ENCODE assay signal across 9 cellular contexts in the genomic region with DNA sequence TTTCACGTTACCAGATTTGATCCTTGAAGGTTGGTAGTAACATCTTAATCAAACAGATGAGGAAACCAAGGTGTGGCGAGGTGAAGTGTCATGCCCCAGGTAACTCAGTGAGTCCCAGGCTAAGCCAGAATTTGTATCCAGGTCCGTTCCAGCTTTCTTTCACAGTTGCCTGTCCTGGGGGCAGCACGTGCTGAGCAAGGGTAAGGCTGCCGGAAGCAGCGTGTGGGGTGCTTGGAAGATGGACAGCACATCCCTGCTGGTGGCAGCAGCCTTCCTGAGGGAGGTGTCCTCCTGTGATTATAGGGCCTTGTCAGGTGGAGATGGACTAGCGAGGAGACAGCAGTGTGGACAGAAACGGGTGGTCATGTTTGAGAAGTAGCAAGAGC. TPM values are rescaled to one million over a fixed set of nuclear protein-coding genes. Genes with fewer than 3 reads are reported as not detected.
DNase-seq lines count a peak whose midpoint lies in the region; ATAC-seq and TF ChIP-seq lines count a peak whose summit lies in the region.
"Had no signal": no experiment of that assay in that cellular context is flagged by ENCODE, and none has a peak within 500 bp of the region (broad histone marks: within the 10 kb centered on the region; RNA-seq: fewer than 3 reads in every experiment).

No MANE protein-coding gene starts in this region.

- H3K79me2 ChIP-seq in OCI-LY1 (ENCODE audit: insufficient read depth, low read length) (no peaks in the 10 kb centered on the region), osteoblast (ENCODE audit: insufficient read depth, low read length) (peaks cover 64% of the 10 kb centered on the region)

- H3K9ac ChIP-seq in OCI-LY1 (ENCODE audit: low read length) (peak overlapping the region; percentile 95; the same call in 1 of the 2 replicates), endodermal cell (ENCODE audit: extremely low read depth, low read length, poor library complexity, severe bottlenecking) (no peak overlapping the region)

- H3K36me3 Mint-ChIP-seq in CD14-positive monocyte = peaks cover 16 to 55% of the 10 kb centered on the region in 2 donors
- H3K36me3 Mint-ChIP-seq in endodermal cell (ENCODE audit: low read depth) = peaks cover 9% of the 10 kb centered on the region

- H4K20me1 ChIP-seq in OCI-LY1 (ENCODE audit: insufficient read depth, low read length) (no peaks in the 10 kb centered on the region), osteoblast (ENCODE audit: insufficient read depth, low read length) (peaks cover 14% of the 10 kb centered on the region)

- TF ChIP-seq CTCF in CD14-positive monocyte (IDR thresholded peaks at IDR 0.05) = no peak
- TF ChIP-seq CTCF in OCI-LY1 (IDR thresholded peaks at IDR 0.05; ENCODE audit: low read length) = no peak
- TF ChIP-seq CTCF in endodermal cell (conservative IDR thresholded peaks at IDR 0.05) = no peak
- TF ChIP-seq CTCF in osteoblast (IDR thresholded peaks at IDR 0.05; ENCODE audit: extremely low read depth, low read depth, low read length) = no peak

- no peak for TF ChIP-seq POLR2A in GM18505 (IDR thresholded peaks at IDR 0.05; ENCODE audit: borderline replicate concordance, extremely low read depth, insufficient read depth, insufficient read length)

- H3K36me3 ChIP-seq in OCI-LY1 (ENCODE audit: insufficient read depth, low read length) = peaks cover 9% of the 10 kb centered on the region; the same call in 1 of the 2 replicates
- H3K36me3 ChIP-seq in endodermal cell (ENCODE audit: control insufficient read depth, insufficient read depth, low read length) = peaks cover 5% of the 10 kb centered on the region
- peaks cover 5% of the 10 kb centered on the region for H3K36me3 ChIP-seq in osteoblast (ENCODE audit: insufficient read depth, low read length)
- H3K36me3 ChIP-seq: WERI-Rb-1 had no signal

- no peaks in the 10 kb centered on the region for H3K9me2 ChIP-seq in OCI-LY1 (ENCODE audit: low read depth, low read length)

- no peak overlapping the region for H2AFZ ChIP-seq in OCI-LY1 (ENCODE audit: low read length)
- no peak overlapping the region for H2AFZ ChIP-seq in osteoblast (ENCODE audit: low read length)

- H3K4me3 Mint-ChIP-seq in CD14-positive monocyte = peak overlapping the region; percentile 89 to 96
- peak overlapping the region; percentile 76 for H3K4me3 Mint-ChIP-seq in endodermal cell

- H3K27ac Mint-ChIP-seq in CD14-positive monocyte = peak overlapping the region in 6 of 7 donors; percentile 30 to 79 (median 66)
- peak overlapping the region; percentile 41 for H3K27ac Mint-ChIP-seq in endodermal cell

- H3K27ac ChIP-seq in OCI-LY1 (ENCODE audit: low read depth, low read length, poor library complexity, severe bottlenecking) (no peak overlapping the region), endodermal cell (ENCODE audit: low read depth, low read length) (no peak overlapping the region), osteoblast (ENCODE audit: low read depth, low read length) (peak overlapping the region; percentile 64)
- H3K27ac ChIP-seq: WERI-Rb-1 had no signal

- H3K9me3 ChIP-seq in OCI-LY1 (ENCODE audit: low read length) (no peaks in the 10 kb centered on the region), endodermal cell (ENCODE audit: control insufficient read depth, low read length) (no peaks in the 10 kb centered on the region), osteoblast (ENCODE audit: low read depth, low read length) (no peaks in the 10 kb centered on the region)

- H3K4me1 ChIP-seq in OCI-LY1 (ENCODE audit: insufficient read depth, low read length, severe bottlenecking) (peaks cover 22% of the 10 kb centered on the region), endodermal cell (ENCODE audit: control insufficient read depth, insufficient read depth, low read length) (peaks cover 23% of the 10 kb centered on the region), osteoblast (ENCODE audit: insufficient read depth, low read length) (peaks cover 72% of the 10 kb centered on the region)

- 79 to 84% methylated on average over 7 to 8 of the region's 8 CpGs for WGBS in endodermal cell (ENCODE audit: insufficient coverage in 1 of 2, insufficient read length in 1 of 2), 2 experiments

- H3K4me3 ChIP-seq in OCI-LY1 (ENCODE audit: low read depth, low read length, poor library complexity, severe bottlenecking) (peak overlapping the region; percentile 97), endodermal cell (ENCODE audit: low read length) (peak overlapping the region; percentile 90), osteoblast (ENCODE audit: insufficient read depth, low read length) (peak overlapping the region; percentile 91)

- H3K9me3 Mint-ChIP-seq in CD14-positive monocyte (no peaks in the 10 kb centered on the region), endodermal cell (no peaks in the 10 kb centered on the region)

- no peaks in the 10 kb centered on the region for H3F3A ChIP-seq in OCI-LY1 (ENCODE audit: insufficient read depth, low read length)

- intact Hi-C loops in CD14-positive monocyte (cut with micrococcal nuclease) = loop anchor here (5.0 to 10.0 kb wide), 3 partner anchors 50 to 97 kb away; a partner anchor contains a TSS
- intact Hi-C loops in head of caudate nucleus (cut with DNase I) = no loop called here

- H3K27me3 ChIP-seq in OCI-LY1 (ENCODE audit: insufficient read depth, low read length) (no peaks in the 10 kb centered on the region), endodermal cell (ENCODE audit: control insufficient read depth, insufficient read depth, low read length, poor library complexity, severe bottlenecking) (no peaks in the 10 kb centered on the region), osteoblast (ENCODE audit: insufficient read depth, low read length) (no peaks in the 10 kb centered on the region)

- no peak for ATAC-seq in GM18505 (IDR thresholded peaks at IDR 0.05; ENCODE audit: unreplicated experiment)

- DNase-seq in CD14-positive monocyte (ENCODE audit: low spot score) = no peak
- no peak for DNase-seq in endodermal cell
- DNase-seq in osteoblast (ENCODE audit: insufficient read length, low spot score, missing footprints) = no peak
- DNase-seq in head of caudate nucleus = no peak
- DNase-seq in central memory CD4-positive, alpha-beta T cell = no peak
- no peak for DNase-seq in NCI-H1417 (lab: John Stamatoyannopoulos, UW)
- DNase-seq: WERI-Rb-1 had no signal

- H3K4me1 Mint-ChIP-seq in CD14-positive monocyte (peaks cover 49% of the 10 kb centered on the region), endodermal cell (peaks cover 49% of the 10 kb centered on the region)

- H3K4me2 ChIP-seq in OCI-LY1 (ENCODE audit: low read length) = peak overlapping the region; percentile 80
- H3K4me2 ChIP-seq in osteoblast (ENCODE audit: insufficient read depth, low read length) = peak overlapping the region; percentile 93

- H3K27me3 Mint-ChIP-seq in CD14-positive monocyte (ENCODE audit: low read depth in 3 of 3) = no peaks in the 10 kb centered on the region
- no peaks in the 10 kb centered on the region for H3K27me3 Mint-ChIP-seq in endodermal cell (ENCODE audit: insufficient read depth)

RNA-seq across cellular contexts. Expression of a gene that starts 50.9 kb away (rescaled TPM):
- 10 to 100 TPM; 43.0 to 46.6 TPM for polyA plus RNA-seq in CD14-positive monocyte
- total RNA-seq in endodermal cell = 10 to 100 TPM; 74.7 to 82.2 TPM
- polyA plus RNA-seq in endodermal cell (2013, experiment 1 of 2) = 48.8 TPM
- 50.9 TPM for polyA plus RNA-seq in endodermal cell (2013, experiment 2 of 2)
- 144 and 162 TPM in 2 replicates for total RNA-seq in osteoblast
